4 cellular contexts compared by ENCODE assay signal in genomic region chr16:67864044-67864443, GRCh38. TPM values are rescaled to one million over a fixed set of nuclear protein-coding genes. Genes with fewer than 3 reads are reported as not detected.
"Had no signal": no experiment of that assay in that cellular context is flagged by ENCODE, and none has a peak within 500 bp of the region (broad histone marks: within the 10 kb centered on the region; RNA-seq: fewer than 3 reads in every experiment).

No MANE protein-coding gene starts in this region.

RNA-seq across cellular contexts. Expression of gene NRN1L, which starts 20.6 kb away (rescaled TPM):
- total RNA-seq: activated naive CD4-positive, alpha-beta T cell treated with anti-CD3 and anti-CD28 coated beads for 36 hours; activated T-cell treated with anti-CD3 and anti-CD28 coated beads, Interleukin-2, amount 50 U/mL, for 4 hours; mesenteric fat pad; SK-MEL-5 had no signal
